ENCODE assay signal across 24 cellular contexts in the genomic region with DNA sequence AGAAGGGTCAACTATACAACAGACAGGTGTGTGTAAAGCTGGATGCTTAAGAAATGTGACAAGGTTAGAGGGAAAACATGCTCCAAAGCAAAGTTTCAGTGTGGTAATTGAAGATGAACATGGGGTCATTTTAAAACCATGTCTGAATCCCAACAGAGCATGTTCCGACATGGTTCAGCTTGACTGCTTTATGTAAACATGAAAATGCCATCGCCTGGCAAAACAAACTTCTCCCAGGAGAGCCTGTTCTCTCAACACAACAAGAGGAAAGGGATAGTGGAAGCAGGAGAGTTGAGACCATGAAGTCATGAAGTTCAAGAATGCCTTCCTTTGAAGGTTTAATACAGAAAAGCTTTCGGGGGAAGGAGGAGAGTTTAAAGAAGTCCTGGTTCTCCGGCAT.
"Had no signal": no experiment of that assay in that cellular context is flagged by ENCODE, and none has a peak within 500 bp of the region (broad histone marks: within the 10 kb centered on the region; RNA-seq: fewer than 3 reads in every experiment).

No MANE protein-coding gene starts in this region.

- H3K4me1 ChIP-seq: breast epithelium, lower lobe of right lung, right atrium auricular region, upper lobe of left lung had no signal

- DNase-seq: activated B cell treated with CpG ODN at 0.5 μM for 24 hours; activated CD4-positive, alpha-beta T cell treated with anti-CD3 and anti-CD28 coated beads for 36 hours; activated CD4-positive, alpha-beta T cell treated with anti-CD3 and anti-CD28 coated beads, Interleukin-2, amount 50 U/mL, for 4 hours; activated CD8-positive, alpha-beta memory T cell treated with anti-CD3 and anti-CD28 coated beads, Interleukin-2, amount 50 U/mL, for 48 hours; activated naive CD4-positive, alpha-beta T cell; activated naive CD8-positive, alpha-beta T cell treated with anti-CD3 and anti-CD28 coated beads, Interleukin-2, amount 10 ng/mL, durations not matched to agents 7 days and 5 days; activated T-cell treated with anti-CD3 and anti-CD28 coated beads, Interleukin-2, amount 50 U/mL, for 4 hours; amniotic stem cell; endodermal cell; foreskin fibroblast; heart right ventricle; islet precursor cell; lower lobe of right lung; naive B cell; stimulated activated CD4-positive, alpha-beta T cell treated with anti-CD3 and anti-CD28 coated beads, Interleukin-4, amount 100 ng/mL, for 24 hours; stimulated activated naive CD4-positive, alpha-beta T cell treated with Interleukin-2 at 50 U/mL for 16 hours; T-helper 1 cell; upper lobe of left lung had no signal

- H3K27ac Mint-ChIP-seq: activated B cell treated with CpG ODN at 0.5 μM for 24 hours; activated CD4-positive, alpha-beta T cell treated with anti-CD3 and anti-CD28 coated beads for 36 hours; activated naive CD8-positive, alpha-beta T cell treated with anti-CD3 and anti-CD28 coated beads, Interleukin-2, amount 10 ng/mL, durations not matched to agents 7 days and 5 days; activated T-helper 2 cell treated with anti-CD3 and anti-CD28 coated beads, Interferon-gamma antibody, Interleukin-2, Interleukin-4, amounts not matched to agents 10 μg/mL and 5 μg/mL and 100 μg/mL, durations not matched to agents 14 hours and 24 hours and 36 hours; endodermal cell; progenitor cell of endocrine pancreas had no signal

- H3K27me3 ChIP-seq: breast epithelium, heart right ventricle, right atrium auricular region, upper lobe of left lung had no signal

- H3K9me3 Mint-ChIP-seq: activated B cell treated with CpG ODN at 0.5 μM for 24 hours; activated naive CD8-positive, alpha-beta T cell treated with anti-CD3 and anti-CD28 coated beads, Interleukin-2, amount 10 ng/mL, durations not matched to agents 7 days and 5 days; activated T-cell treated with anti-CD3 and anti-CD28 coated beads, Interleukin-2, amount 50 U/mL, for 4 hours; activated T-helper 2 cell treated with anti-CD3 and anti-CD28 coated beads, Interferon-gamma antibody, Interleukin-2, Interleukin-4, amounts not matched to agents 10 μg/mL and 5 μg/mL and 100 μg/mL, durations not matched to agents 14 hours and 24 hours and 36 hours; endodermal cell; naive B cell had no signal

- H3K4me1 Mint-ChIP-seq: activated B cell treated with CpG ODN at 0.5 μM for 24 hours; activated CD4-positive, alpha-beta T cell treated with anti-CD3 and anti-CD28 coated beads for 36 hours; endodermal cell; naive B cell had no signal

- H3K36me3 ChIP-seq: breast epithelium, lower lobe of right lung, right atrium auricular region, thoracic aorta had no signal

- H3K9me3 ChIP-seq: breast epithelium, heart right ventricle, lower lobe of right lung, right atrium auricular region, thoracic aorta, upper lobe of left lung had no signal

- H3K27ac ChIP-seq: breast epithelium, coronary artery, heart right ventricle, lower lobe of right lung, right atrium auricular region, thoracic aorta, upper lobe of left lung had no signal

- H3K27me3 Mint-ChIP-seq: activated B cell treated with CpG ODN at 0.5 μM for 24 hours; activated CD4-positive, alpha-beta T cell treated with anti-CD3 and anti-CD28 coated beads for 36 hours; activated naive CD8-positive, alpha-beta T cell treated with anti-CD3 and anti-CD28 coated beads, Interleukin-2, amount 10 ng/mL, durations not matched to agents 7 days and 5 days; naive B cell; progenitor cell of endocrine pancreas had no signal

- H3K4me3 Mint-ChIP-seq: activated B cell treated with CpG ODN at 0.5 μM for 24 hours; activated CD4-positive, alpha-beta T cell treated with anti-CD3 and anti-CD28 coated beads for 36 hours; activated naive CD8-positive, alpha-beta T cell treated with anti-CD3 and anti-CD28 coated beads, Interleukin-2, amount 10 ng/mL, durations not matched to agents 7 days and 5 days; activated T-cell treated with anti-CD3 and anti-CD28 coated beads, Interleukin-2, amount 50 U/mL, for 4 hours; endodermal cell; naive B cell had no signal

- H3K4me3 ChIP-seq: breast epithelium, coronary artery, heart right ventricle, lower lobe of right lung, right atrium auricular region, thoracic aorta, upper lobe of left lung had no signal
